In the genomic region with DNA sequence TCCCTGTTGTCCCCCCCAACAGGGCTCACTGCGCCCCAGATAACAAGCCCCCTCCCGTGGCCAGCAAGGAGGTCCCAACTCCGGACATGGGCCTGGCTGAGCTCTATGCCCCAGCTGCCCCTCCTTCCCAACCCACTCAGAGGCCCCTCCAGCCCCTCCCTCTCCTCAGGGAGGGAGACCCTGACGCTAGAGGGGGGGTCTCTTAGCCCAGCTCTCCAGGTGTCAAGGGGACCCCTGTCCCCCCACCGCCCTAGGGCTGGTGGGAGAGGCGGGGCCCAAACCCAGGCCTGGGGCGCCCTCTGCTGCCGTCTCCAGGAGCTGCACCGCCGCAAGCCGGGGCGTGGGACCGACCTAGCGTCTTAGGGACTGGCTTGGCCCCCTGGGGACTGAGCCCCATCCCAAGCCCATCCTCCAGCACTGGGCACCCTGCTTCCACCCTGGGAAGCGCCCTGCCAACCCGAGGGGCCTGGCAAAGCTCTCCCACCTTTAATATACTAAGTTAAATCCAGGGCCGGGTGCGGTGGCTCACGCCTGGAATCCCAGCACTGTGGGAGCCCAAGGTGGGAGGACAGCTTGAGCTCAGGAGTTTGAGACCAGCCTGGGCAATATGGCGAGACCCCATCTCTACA, we compare ENCODE assay signal across 8 cellular contexts. TPM values are rescaled to one million over a fixed set of nuclear protein-coding genes. Genes with fewer than 3 reads are reported as not detected.
DNase-seq lines count a peak whose midpoint lies in the region; ATAC-seq and TF ChIP-seq lines count a peak whose summit lies in the region.

No MANE protein-coding gene starts in this region.

- CTCF ChIA-PET in CD8-positive, alpha-beta T cell (lab: Charles Lee) = interaction anchor here (0.6 to 1.0 kb wide), 5 partner anchors 22 to 83 kb away, joined by 3 to 4 read pairs (median 3); no protein-coding TSS in a partner anchor

- no peak overlapping the region for H3K4me3 Mint-ChIP-seq in CD8-positive, alpha-beta T cell
- no peak overlapping the region for H3K4me3 Mint-ChIP-seq in chondrocyte (ENCODE audit: unreplicated experiment)
- H3K4me3 Mint-ChIP-seq in memory B cell = peak overlapping the region; percentile 71
- H3K4me3 Mint-ChIP-seq in stimulated activated effector memory CD8-positive, alpha-beta T cell treated with anti-CD3 and anti-CD28 coated beads, Interleukin-12 subunit alpha, Interleukin-12 subunit beta, amount 100 ng/mL, for 72 hours = peak overlapping the region; percentile 42

- H3K27me3 Mint-ChIP-seq in CD8-positive, alpha-beta T cell (ENCODE audit: low read depth) = peaks cover 15% of the 10 kb centered on the region
- peaks cover 25% of the 10 kb centered on the region for H3K27me3 Mint-ChIP-seq in chondrocyte (ENCODE audit: low read depth)
- H3K27me3 Mint-ChIP-seq in memory B cell = peaks cover 20% of the 10 kb centered on the region

- ATAC-seq in CD8-positive, alpha-beta T cell = peak; percentile 78
- ATAC-seq in memory B cell (ENCODE audit: low read depth) = peak; percentile 71
- ATAC-seq in stimulated activated effector memory CD8-positive, alpha-beta T cell treated with anti-CD3 and anti-CD28 coated beads, Interleukin-12 subunit alpha, Interleukin-12 subunit beta, amount 100 ng/mL, for 72 hours = peak; percentile 74
- no peak for ATAC-seq in HG03139 (IDR thresholded peaks at IDR 0.05; ENCODE audit: unreplicated experiment)

- no peak overlapping the region for H3K27ac Mint-ChIP-seq in CD8-positive, alpha-beta T cell
- H3K27ac Mint-ChIP-seq in chondrocyte (ENCODE audit: unreplicated experiment) = no peak overlapping the region
- no peak overlapping the region for H3K27ac Mint-ChIP-seq in memory B cell
- no peak overlapping the region for H3K27ac Mint-ChIP-seq in stimulated activated effector memory CD8-positive, alpha-beta T cell treated with anti-CD3 and anti-CD28 coated beads, Interleukin-12 subunit alpha, Interleukin-12 subunit beta, amount 100 ng/mL, for 72 hours

- TF ChIP-seq CTCF in CD8-positive, alpha-beta T cell (IDR thresholded peaks at IDR 0.05) = peak; percentile 87
- TF ChIP-seq CTCF in chondrocyte (IDR thresholded peaks at IDR 0.05) = peak; percentile 92

- POLR2A ChIA-PET in CD8-positive, alpha-beta T cell (lab: Charles Lee) = no interaction called here

- intact Hi-C loops in CD8-positive, alpha-beta T cell (cut with DNase I, micrococcal nuclease) = loop anchor here (1.0 kb wide), 3 partner anchors 19 to 231 kb away; no protein-coding TSS in a partner anchor

- H3K27ac ChIP-seq in CD8-positive, alpha-beta T cell (ENCODE audit: low read depth, low read length) = no peak overlapping the region

- no peak overlapping the region for H3K4me3 ChIP-seq in CD8-positive, alpha-beta T cell (ENCODE audit: low read depth, low read length)

- H3K4me1 Mint-ChIP-seq in CD8-positive, alpha-beta T cell (ENCODE audit: low read depth) = peaks cover 12% of the 10 kb centered on the region
- peaks cover 2% of the 10 kb centered on the region for H3K4me1 Mint-ChIP-seq in chondrocyte (ENCODE audit: low read depth)
- H3K4me1 Mint-ChIP-seq in memory B cell = peaks cover 12% of the 10 kb centered on the region
- peaks cover 15% of the 10 kb centered on the region for H3K4me1 Mint-ChIP-seq in stimulated activated effector memory CD8-positive, alpha-beta T cell treated with anti-CD3 and anti-CD28 coated beads, Interleukin-12 subunit alpha, Interleukin-12 subunit beta, amount 100 ng/mL, for 72 hours

- peak; percentile 57 to 84 (median 63) for DNase-seq in CD8-positive, alpha-beta T cell
- DNase-seq in HuH-7 (ENCODE audit: low spot score) (peak; percentile 80), chondrocyte (ENCODE audit: low spot score) (no peak), memory B cell (ENCODE audit: low spot score in 2 of 2) (peak; percentile 79 to 88), Ammon's horn (ENCODE audit: low spot score) (no peak)
- peak; percentile 60 for DNase-seq in activated CD4-positive, alpha-beta T cell treated with anti-CD3 and anti-CD28 coated beads for 1 hour
- DNase-seq in stimulated activated effector memory CD8-positive, alpha-beta T cell treated with anti-CD3 and anti-CD28 coated beads, Interleukin-12 subunit alpha, Interleukin-12 subunit beta, amount 100 ng/mL, for 72 hours (ENCODE audit: low spot score in 2 of 2) = peak; percentile 84 to 91

- H3K27me3 ChIP-seq in CD8-positive, alpha-beta T cell (ENCODE audit: insufficient read depth, low read length) = peaks cover 18% of the 10 kb centered on the region

- H3K36me3 Mint-ChIP-seq in CD8-positive, alpha-beta T cell = no peaks in the 10 kb centered on the region
- H3K36me3 Mint-ChIP-seq in chondrocyte (ENCODE audit: low read depth) (no peaks in the 10 kb centered on the region), memory B cell (no peaks in the 10 kb centered on the region)
- peaks cover 17% of the 10 kb centered on the region for H3K36me3 Mint-ChIP-seq in stimulated activated effector memory CD8-positive, alpha-beta T cell treated with anti-CD3 and anti-CD28 coated beads, Interleukin-12 subunit alpha, Interleukin-12 subunit beta, amount 100 ng/mL, for 72 hours

- no peaks in the 10 kb centered on the region for H3K36me3 ChIP-seq in CD8-positive, alpha-beta T cell (ENCODE audit: insufficient read depth, low read length)

- no peaks in the 10 kb centered on the region for H3K9me3 ChIP-seq in CD8-positive, alpha-beta T cell (ENCODE audit: low read length)

- H3K9me3 Mint-ChIP-seq in CD8-positive, alpha-beta T cell = no peaks in the 10 kb centered on the region
- H3K9me3 Mint-ChIP-seq in chondrocyte (ENCODE audit: low read depth) = no peaks in the 10 kb centered on the region
- H3K9me3 Mint-ChIP-seq in memory B cell = no peaks in the 10 kb centered on the region
- H3K9me3 Mint-ChIP-seq in stimulated activated effector memory CD8-positive, alpha-beta T cell treated with anti-CD3 and anti-CD28 coated beads, Interleukin-12 subunit alpha, Interleukin-12 subunit beta, amount 100 ng/mL, for 72 hours = no peaks in the 10 kb centered on the region

- H3K4me1 ChIP-seq in CD8-positive, alpha-beta T cell (ENCODE audit: insufficient read depth, low read length) = peaks cover 24% of the 10 kb centered on the region

RNA-seq across cellular contexts. Expression of a gene that starts 1.4 kb away (rescaled TPM):
- under 1 TPM; 0.35 to 0.53 TPM for total RNA-seq in CD8-positive, alpha-beta T cell
- 0.31 to 0.67 TPM (median 0.33 TPM) in 3 replicates for total RNA-seq in chondrocyte

RNA-seq across cellular contexts. Expression of a gene that starts 17.5 kb away (rescaled TPM):
- total RNA-seq in CD8-positive, alpha-beta T cell = 10 to 100 TPM; 20.6 to 22.7 TPM
- total RNA-seq in chondrocyte = 42.1 to 48.5 TPM (median 48.0 TPM) in 3 replicates

RNA-seq across cellular contexts. Expression of a gene that starts 19.3 kb away (rescaled TPM):
- total RNA-seq in CD8-positive, alpha-beta T cell = 100 to 1,000 TPM; 408 to 443 TPM
- total RNA-seq in chondrocyte = 120 to 130 TPM (median 120 TPM) in 3 replicates

RNA-seq across cellular contexts. Expression of a gene that starts 19.7 kb away (rescaled TPM):
- total RNA-seq in CD8-positive, alpha-beta T cell = not detected
- total RNA-seq in chondrocyte = not detected in 3 replicates

RNA-seq across cellular contexts. Expression of a gene that starts 24.8 kb away (rescaled TPM):
- total RNA-seq in CD8-positive, alpha-beta T cell = 100 to 1,000 TPM; 382 to 392 TPM
- 258 to 363 TPM (median 357 TPM) in 3 replicates for total RNA-seq in chondrocyte

Comparison
In these comparisons a context has a peak if more than half of its experiments do, and no peak if none do; other contexts are left out.
1. DNase-seq: peak in CD8-positive, alpha-beta T cell (7 of 7), HuH-7 (single experiment), activated CD4-positive, alpha-beta T cell treated with anti-CD3 and anti-CD28 coated beads for 1 hour (single experiment), memory B cell (2 of 2) and stimulated activated effector memory CD8-positive, alpha-beta T cell treated with anti-CD3 and anti-CD28 coated beads, Interleukin-12 subunit alpha, Interleukin-12 subunit beta, amount 100 ng/mL, for 72 hours (2 of 2); none in chondrocyte (single experiment) and Ammon's horn (single experiment).
2. H3K4me3 Mint-ChIP-seq: peak in memory B cell (single experiment) and stimulated activated effector memory CD8-positive, alpha-beta T cell treated with anti-CD3 and anti-CD28 coated beads, Interleukin-12 subunit alpha, Interleukin-12 subunit beta, amount 100 ng/mL, for 72 hours (single experiment); none in CD8-positive, alpha-beta T cell (single experiment) and chondrocyte (single experiment).